ENCODE assay signal across 13 cellular contexts in the genomic region with DNA sequence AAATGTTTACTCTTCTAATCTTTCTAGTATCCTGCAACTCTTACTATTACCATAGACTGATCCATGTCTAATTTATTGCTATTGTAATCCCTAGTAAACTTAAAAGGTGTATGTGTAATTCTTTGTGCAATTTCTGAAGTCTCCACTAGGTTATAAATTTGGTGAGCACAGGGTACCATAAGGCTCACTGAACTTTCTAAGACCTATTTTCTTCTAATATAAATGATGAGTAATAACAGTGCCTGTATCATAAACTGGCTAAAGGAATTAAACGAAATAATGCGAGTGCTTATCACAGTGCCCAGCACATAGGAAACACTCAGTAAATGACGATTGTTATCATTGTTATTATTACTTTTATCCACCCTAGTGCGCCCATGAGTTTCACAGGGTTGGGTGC.
DNase-seq lines count a peak whose midpoint lies in the region; ATAC-seq and TF ChIP-seq lines count a peak whose summit lies in the region.
"Had no signal": no experiment of that assay in that cellular context is flagged by ENCODE, and none has a peak within 500 bp of the region (broad histone marks: within the 10 kb centered on the region; RNA-seq: fewer than 3 reads in every experiment).

No MANE protein-coding gene starts in this region.

- peaks cover 0 to under 1% of the 10 kb centered on the region in 2 donors for H3K9me3 Mint-ChIP-seq in stimulated activated naive CD8-positive, alpha-beta T cell treated with anti-CD3 and anti-CD28 coated beads, Interleukin-15, amount 100 ng/mL, for 72 hours

- no peak overlapping the region for H3K27ac ChIP-seq in cardiac muscle cell
- no peak overlapping the region for H3K27ac ChIP-seq in dorsolateral prefrontal cortex
- no peak overlapping the region for H3K27ac ChIP-seq in ovary
- H3K27ac ChIP-seq: neutrophil had no signal

- H3K4me1 ChIP-seq in cardiac muscle cell (ENCODE audit: low read depth): peaks cover 3% of the 10 kb centered on the region
- no peaks in the 10 kb centered on the region for H3K4me1 ChIP-seq in ovary (ENCODE audit: insufficient read depth)

- no peaks in the 10 kb centered on the region for H3K9me3 ChIP-seq in cardiac muscle cell (ENCODE audit: low read depth)
- no peaks in the 10 kb centered on the region for H3K9me3 ChIP-seq in ovary
- H3K9me3 ChIP-seq: neutrophil had no signal

- no peaks in the 10 kb centered on the region for H3K27me3 ChIP-seq in cardiac muscle cell
- no peaks in the 10 kb centered on the region for H3K27me3 ChIP-seq in dorsolateral prefrontal cortex
- H3K27me3 ChIP-seq in ovary: no peaks in the 10 kb centered on the region
- H3K27me3 ChIP-seq: neutrophil had no signal

- TF ChIP-seq EP300 in ovary (IDR thresholded peaks at IDR 0.05): no peak

- H3K4me3 Mint-ChIP-seq in stimulated activated naive CD8-positive, alpha-beta T cell treated with anti-CD3 and anti-CD28 coated beads, Interleukin-15, amount 100 ng/mL, for 72 hours: no peak overlapping the region

- no peak overlapping the region for H3K4me3 ChIP-seq in cardiac muscle cell
- no peak overlapping the region for H3K4me3 ChIP-seq in choroid plexus epithelial cell (ENCODE audit: low read depth, low read length)
- H3K4me3 ChIP-seq in dorsolateral prefrontal cortex: no peak overlapping the region
- H3K4me3 ChIP-seq in ovary: no peak overlapping the region

- H3K4me1 Mint-ChIP-seq in stimulated activated naive CD8-positive, alpha-beta T cell treated with anti-CD3 and anti-CD28 coated beads, Interleukin-15, amount 100 ng/mL, for 72 hours: peaks cover 37% of the 10 kb centered on the region

- no peak for TF ChIP-seq POLR2A in ovary (IDR thresholded peaks at IDR 0.05)

- no peaks in the 10 kb centered on the region for H3K27me3 Mint-ChIP-seq in stimulated activated naive CD8-positive, alpha-beta T cell treated with anti-CD3 and anti-CD28 coated beads, Interleukin-15, amount 100 ng/mL, for 72 hours

- TF ChIP-seq CTCF in cardiac muscle cell (IDR thresholded peaks at IDR 0.05; ENCODE audit: low read depth, low read length) (peak; percentile 17), choroid plexus epithelial cell (conservative IDR thresholded peaks at IDR 0.05; ENCODE audit: low read depth, low read length) (peak; percentile 36), dorsolateral prefrontal cortex (IDR thresholded peaks at IDR 0.05 in 54 of 56, conservative IDR thresholded peaks at IDR 0.05 in 2 of 56; ENCODE audit: low read depth in 1 of 56, partially characterized antibody in 56 of 56) (peak in 4 of 56 donors; percentile 9 to 21 (median 16)), ovary (IDR thresholded peaks at IDR 0.05) (no peak)

- H3K36me3 ChIP-seq in cardiac muscle cell: no peaks in the 10 kb centered on the region
- H3K36me3 ChIP-seq in ovary: no peaks in the 10 kb centered on the region
- H3K36me3 ChIP-seq: neutrophil had no signal

- no peak overlapping the region for H3K27ac Mint-ChIP-seq in stimulated activated naive CD8-positive, alpha-beta T cell treated with anti-CD3 and anti-CD28 coated beads, Interleukin-15, amount 100 ng/mL, for 72 hours

- DNase-seq in cardiac muscle cell (ENCODE audit: low read depth in 1 of 2, low spot score in 1 of 2) (peak in 1 of 2 donors; percentile 4), Right ventricle myocardium superior (no peak), HT-29 (ENCODE audit: low spot score) (peak; percentile 43), choroid plexus epithelial cell (ENCODE audit: low read depth) (peak; percentile 31), dorsolateral prefrontal cortex (no peak), ovary (no peak)
- no peak for DNase-seq in stimulated activated naive CD8-positive, alpha-beta T cell treated with anti-CD3 and anti-CD28 coated beads, Interleukin-15, amount 100 ng/mL, for 72 hours
- DNase-seq: central memory CD4-positive, alpha-beta T cell; hypothalamus; NCI-H1048 had no signal

- ATAC-seq in Right ventricle myocardium superior (ENCODE audit: poor library complexity) (no peak), HG03025 (IDR thresholded peaks at IDR 0.05; ENCODE audit: low FRiP score, unreplicated experiment) (no peak)
- ATAC-seq in stimulated activated naive CD8-positive, alpha-beta T cell treated with anti-CD3 and anti-CD28 coated beads, Interleukin-15, amount 100 ng/mL, for 72 hours: peak; percentile 60
- ATAC-seq: Panc1 had no signal

- intact Hi-C loops in Right ventricle myocardium superior (cut with DNase I): no loop called here
- intact Hi-C loops in dorsolateral prefrontal cortex (cut with DNase I): no loop called here
- intact Hi-C loops in ovary (cut with DNase I): no loop called here

- 81 to 90% (median 89%) methylated on average over 4 of the region's 4 CpGs for WGBS in ovary, 3 donors

Comparison
In these comparisons a context has a peak if more than half of its experiments do, and no peak if none do; other contexts are left out.
1. DNase-seq: peak in HT-29 (single experiment) and choroid plexus epithelial cell (single experiment); none in Right ventricle myocardium superior (single experiment), stimulated activated naive CD8-positive, alpha-beta T cell treated with anti-CD3 and anti-CD28 coated beads, Interleukin-15, amount 100 ng/mL, for 72 hours (0 of 2), dorsolateral prefrontal cortex (0 of 10) and ovary (0 of 5).
2. CTCF ChIP-seq: peak in cardiac muscle cell (single experiment) and choroid plexus epithelial cell (single experiment); none in ovary (0 of 3).